In genomic region chr4:185742766-185743165, GRCh38 we compare ENCODE assay signal across 1 cellular context.
A peak's percentile ranks its signal among the peaks of the same experiment; 100 is the strongest.
TF ChIP-seq lines count a peak whose summit lies in the region.

No MANE protein-coding gene starts in this region.

TF ChIP-seq in HepG2, 621 proteins besides CTCF, POLR2A, EP300 and RAD21 (continued from another document):
- TF ChIP-seq ZBTB49 (CRISPR knock-in tag; IDR thresholded peaks at IDR 0.05; ENCODE audit: borderline replicate concordance): no peak
- TF ChIP-seq ZBTB33 (CRISPR knock-in tag; IDR thresholded peaks at IDR 0.05): peak; percentile 80
- no peak for TF ChIP-seq ARNT2 (CRISPR knock-in tag; IDR thresholded peaks at IDR 0.05; ENCODE audit: low read depth)
- TF ChIP-seq MAX (IDR thresholded peaks at IDR 0.05): no peak
- 0 out of 2 replicates have a peak, but pooled peaks have one; percentile 18 for TF ChIP-seq ZBTB43 (CRISPR knock-in tag; conservative IDR thresholded peaks at IDR 0.05)
- TF ChIP-seq FOXO1 (CRISPR knock-in tag; IDR thresholded peaks at IDR 0.05): no peak
- no peak for TF ChIP-seq ZNF777 (CRISPR knock-in tag; IDR thresholded peaks at IDR 0.05)
